In the genomic region with DNA sequence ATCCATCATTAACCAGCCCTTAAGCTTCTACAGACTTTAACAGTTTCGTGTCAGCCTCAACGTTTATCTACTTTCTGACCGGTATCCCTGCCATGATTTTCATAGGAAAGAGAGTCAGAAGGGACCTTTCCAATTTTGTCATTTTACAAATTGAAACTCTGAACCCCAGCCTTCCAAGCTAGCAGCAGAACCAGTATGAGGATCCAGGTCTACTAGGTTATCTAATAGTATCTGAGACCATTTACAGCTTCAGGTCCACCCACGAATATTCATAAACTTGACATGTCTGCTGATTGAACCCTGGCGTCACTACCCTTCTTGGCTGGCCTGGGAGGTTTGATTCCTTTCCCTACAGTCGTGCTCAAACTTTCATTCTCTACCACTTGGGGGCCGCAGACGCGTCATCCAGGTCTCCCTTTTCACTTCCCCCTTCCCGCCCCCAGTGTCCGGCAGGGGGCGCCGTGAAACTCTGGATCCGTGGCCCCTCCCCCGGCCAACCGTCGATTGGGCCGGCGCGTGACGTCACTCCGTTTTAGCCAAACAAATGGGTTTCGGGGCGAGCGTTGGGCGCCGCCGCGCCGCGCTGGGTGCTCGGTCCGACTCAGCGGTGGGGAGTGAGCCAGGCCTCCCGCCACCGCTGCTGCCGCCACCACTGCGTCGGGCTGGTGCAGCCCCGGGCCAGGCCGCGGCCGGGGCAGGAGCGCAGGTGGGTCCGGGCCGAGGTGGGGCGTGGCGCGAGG, we compare ENCODE assay signal across 8 cellular contexts. TPM values are rescaled to one million over a fixed set of nuclear protein-coding genes. Genes with fewer than 3 reads are reported as not detected.
A peak's percentile ranks its signal among the peaks of the same experiment; 100 is the strongest.
DNase-seq lines count a peak whose midpoint lies in the region; TF ChIP-seq lines count a peak whose summit lies in the region.

A gene with protein sequence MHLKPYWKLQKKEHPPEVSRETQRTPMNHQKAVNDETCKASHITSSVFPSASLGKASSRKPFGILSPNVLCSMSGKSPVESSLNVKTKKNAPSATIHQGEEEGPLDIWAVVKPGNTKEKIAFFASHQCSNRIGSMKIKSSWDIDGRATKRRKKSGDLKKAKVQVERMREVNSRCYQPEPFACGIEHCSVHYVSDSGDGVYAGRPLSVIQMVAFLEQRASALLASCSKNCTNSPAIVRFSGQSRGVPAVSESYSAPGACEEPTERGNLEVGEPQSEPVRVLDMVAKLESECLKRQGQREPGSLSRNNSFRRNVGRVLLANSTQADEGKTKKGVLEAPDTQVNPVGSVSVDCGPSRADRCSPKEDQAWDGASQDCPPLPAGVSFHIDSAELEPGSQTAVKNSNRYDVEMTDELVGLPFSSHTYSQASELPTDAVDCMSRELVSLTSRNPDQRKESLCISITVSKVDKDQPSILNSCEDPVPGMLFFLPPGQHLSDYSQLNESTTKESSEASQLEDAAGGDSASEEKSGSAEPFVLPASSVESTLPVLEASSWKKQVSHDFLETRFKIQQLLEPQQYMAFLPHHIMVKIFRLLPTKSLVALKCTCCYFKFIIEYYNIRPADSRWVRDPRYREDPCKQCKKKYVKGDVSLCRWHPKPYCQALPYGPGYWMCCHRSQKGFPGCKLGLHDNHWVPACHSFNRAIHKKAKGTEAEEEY (plus strand): TSS at position 590 of the 740 bp plus-strand sequence. CDS start 78,970 bp downstream, outside the sequence.

- peak; percentile 99 for TF ChIP-seq CTCF in GM06990 (IDR thresholded peaks at IDR 0.05; ENCODE audit: insufficient read depth, low read length, poor library complexity, severe bottlenecking)
- TF ChIP-seq CTCF in HFF-Myc (IDR thresholded peaks at IDR 0.05; ENCODE audit: low read depth, low read length, missing control alignments): peak; percentile 99

- H3K9me3 ChIP-seq in SK-N-MC (ENCODE audit: low read depth, low read length): no peaks in the 10 kb centered on the region

- H3K9ac ChIP-seq in SK-N-MC (ENCODE audit: insufficient read length): peak within 1 kb of the TSS; percentile 90

- no peaks in the 10 kb centered on the region for H3K27me3 ChIP-seq in GM06990 (replicated peaks; ENCODE audit: control insufficient read depth, insufficient read depth, low read length)

- DNase-seq in GM06990 (ENCODE audit: extremely low read depth, insufficient read length) (peak; percentile 98), HFF-Myc (ENCODE audit: extremely low read depth, low read depth) (peak; percentile 82), NAMALWA (ENCODE audit: low spot score) (peak; percentile 95), SK-N-MC (ENCODE audit: low read depth, low spot score) (peak; percentile 86), germinal center (ENCODE audit: low spot score) (peak; percentile 96), nucleus accumbens (lab: John Stamatoyannopoulos, UW) (peak; percentile 70 to 100 (median 95))
- peak; percentile 99 for DNase-seq in activated naive CD4-positive, alpha-beta T cell treated with anti-CD3 and anti-CD28 coated beads, Interleukin-2, amount 50 U/mL, for 16 hours

- peak within 1 kb of the TSS; percentile 26 for H3K27ac ChIP-seq in SK-N-MC
- H3K27ac ChIP-seq in temporal lobe (ENCODE audit: low read depth, low read length): peak within 1 kb of the TSS; percentile 77

- peak within 1 kb of the TSS; percentile 100 for H3K4me3 ChIP-seq in GM06990 (replicated peaks; ENCODE audit: low read depth, low read length)
- H3K4me3 ChIP-seq in HFF-Myc (replicated peaks; ENCODE audit: low read depth, low read length): peak within 1 kb of the TSS; percentile 93
- peak within 1 kb of the TSS; percentile 96 for H3K4me3 ChIP-seq in SK-N-MC

- no peaks in the 10 kb centered on the region for H3K36me3 ChIP-seq in GM06990 (ENCODE audit: control insufficient read depth, insufficient read depth, low read length)
- no peaks in the 10 kb centered on the region for H3K36me3 ChIP-seq in SK-N-MC (ENCODE audit: insufficient read depth, low read length)

RNA-seq across cellular contexts. Expression of the gene that starts here (rescaled TPM):
- 29.0 TPM for total RNA-seq in temporal lobe

Comparison
In these comparisons a context has a peak if more than half of its experiments do, and no peak if none do; other contexts are left out.
1. Peak in every context shown above with its lines: DNase-seq, H3K4me3 ChIP-seq and H3K27ac ChIP-seq.